ENCODE assay signal across 8 cellular contexts in the genomic region with DNA sequence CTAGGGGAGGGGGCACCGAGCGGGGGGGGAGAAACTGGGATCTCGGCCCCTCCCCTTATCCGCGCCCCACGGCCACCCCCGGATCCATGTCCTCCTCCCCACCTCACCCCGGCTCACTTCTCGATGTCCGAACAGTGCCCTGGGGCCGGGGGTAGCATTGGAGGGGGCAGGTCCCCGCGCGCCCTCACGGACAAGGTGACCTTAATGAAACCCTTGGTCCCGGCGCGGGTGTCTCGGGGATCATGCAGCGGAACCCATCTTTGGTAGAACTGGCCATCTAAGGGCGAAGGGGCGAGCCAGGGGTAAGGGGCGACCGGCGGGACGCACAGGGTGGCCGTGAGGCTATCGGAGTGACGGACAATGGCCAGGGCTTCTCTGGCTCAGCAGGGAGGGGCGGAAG. TPM values are rescaled to one million over a fixed set of nuclear protein-coding genes. Genes with fewer than 3 reads are reported as not detected.
A peak's percentile ranks its signal among the peaks of the same experiment; 100 is the strongest.
DNase-seq lines count a peak whose midpoint lies in the region; ATAC-seq and TF ChIP-seq lines count a peak whose summit lies in the region.

No MANE protein-coding gene starts in this region.

- TF ChIP-seq CTCF in A673 (conservative IDR thresholded peaks at IDR 0.05; ENCODE audit: low read depth, low read length) (no peak), endodermal cell (conservative IDR thresholded peaks at IDR 0.05) (no peak), neural crest cell (conservative IDR thresholded peaks at IDR 0.05) (no peak), nephron progenitor cell (IDR thresholded peaks at IDR 0.05) (no peak)

- H3K36me3 Mint-ChIP-seq in endodermal cell (ENCODE audit: low read depth) (no peaks in the 10 kb centered on the region), neural crest cell (ENCODE audit: low read depth) (no peaks in the 10 kb centered on the region), nephron progenitor cell (ENCODE audit: low read depth) (peaks cover 8% of the 10 kb centered on the region)

- H3K9me3 Mint-ChIP-seq in endodermal cell (no peaks in the 10 kb centered on the region), neural crest cell (no peaks in the 10 kb centered on the region), nephron progenitor cell (no peaks in the 10 kb centered on the region)

- H3K27me3 Mint-ChIP-seq in endodermal cell (ENCODE audit: insufficient read depth) (peaks cover 76% of the 10 kb centered on the region), neural crest cell (ENCODE audit: low read depth) (peaks cover 67% of the 10 kb centered on the region), nephron progenitor cell (ENCODE audit: low read depth, poor library complexity) (peaks cover 82% of the 10 kb centered on the region)

- peaks cover 11% of the 10 kb centered on the region for H3K4me1 Mint-ChIP-seq in endodermal cell
- H3K4me1 Mint-ChIP-seq in neural crest cell, result peaks cover 5% of the 10 kb centered on the region
- peaks cover 14% of the 10 kb centered on the region for H3K4me1 Mint-ChIP-seq in nephron progenitor cell

- H3K9ac ChIP-seq in HUES48 (ENCODE audit: low read depth, low read length), result no peak overlapping the region
- H3K9ac ChIP-seq in endodermal cell (ENCODE audit: extremely low read depth, low read length, poor library complexity, severe bottlenecking), result no peak overlapping the region

- WGBS in endodermal cell (ENCODE audit: insufficient coverage in 1 of 2, insufficient read length in 1 of 2), 2 experiments, result 64 to 90% methylated on average over 9 to 29 of the region's 30 CpGs

- peaks cover 11% of the 10 kb centered on the region for H3K4me1 ChIP-seq in A673 (ENCODE audit: insufficient read depth, low read length, poor library complexity, severe bottlenecking)
- no peaks in the 10 kb centered on the region for H3K4me1 ChIP-seq in HUES48 (ENCODE audit: control insufficient read depth, insufficient read depth, low read length)
- no peaks in the 10 kb centered on the region for H3K4me1 ChIP-seq in endodermal cell (ENCODE audit: control insufficient read depth, insufficient read depth, low read length)

- H3K4me3 ChIP-seq in A673 (ENCODE audit: low read depth, low read length, poor library complexity, severe bottlenecking), result peak overlapping the region; percentile 42
- peak overlapping the region; percentile 65; the same call in 1 of the 2 replicates for H3K4me3 ChIP-seq in HUES48 (ENCODE audit: low read depth, low read length)
- H3K4me3 ChIP-seq in endodermal cell (ENCODE audit: low read length), result peak overlapping the region; percentile 75

- H3K27ac Mint-ChIP-seq in endodermal cell, result no peak overlapping the region
- H3K27ac Mint-ChIP-seq in neural crest cell (ENCODE audit: unreplicated experiment), result no peak overlapping the region
- H3K27ac Mint-ChIP-seq in nephron progenitor cell, result no peak overlapping the region

- POLR2A ChIA-PET in A673 (lab: Charles Lee; ENCODE audit: low non-redundant PET), result interaction anchor here (0.7 kb wide), 1 partner anchor 285 kb away, joined by 3 read pairs; no protein-coding TSS in a partner anchor

- CTCF ChIA-PET in A673 (lab: Charles Lee), result interaction anchor here (0.6 to 1.0 kb wide), 3 partner anchors 97 to 352 kb away, joined by 3 to 4 read pairs (median 4); a partner anchor contains a TSS

- peaks cover 3% of the 10 kb centered on the region for H3K27me3 ChIP-seq in A673 (replicated peaks; ENCODE audit: insufficient read depth, low read depth, low read length, poor library complexity)
- peaks cover 43% of the 10 kb centered on the region for H3K27me3 ChIP-seq in HUES48 (ENCODE audit: control insufficient read depth, insufficient read depth, low read length)
- peaks cover 58% of the 10 kb centered on the region for H3K27me3 ChIP-seq in endodermal cell (ENCODE audit: control insufficient read depth, insufficient read depth, low read length, poor library complexity, severe bottlenecking)

- no peak for ATAC-seq in esophagus mucosa

- BruUV-seq in A673 (replicated peaks; lab: Mats Ljungman, UMichigan), result no TSS peak

- H3K36me3 ChIP-seq in A673 (ENCODE audit: insufficient read depth, low read length, poor library complexity, severe bottlenecking) (no peaks in the 10 kb centered on the region), HUES48 (ENCODE audit: control insufficient read depth, insufficient read depth, low read length) (no peaks in the 10 kb centered on the region), endodermal cell (ENCODE audit: control insufficient read depth, insufficient read depth, low read length) (no peaks in the 10 kb centered on the region)

- DNase-seq in A673 (ENCODE audit: low spot score) (no peak), endodermal cell (no peak), neural crest cell (ENCODE audit: low read depth, low spot score) (no peak), NCI-H2196 (lab: John Stamatoyannopoulos, UW; ENCODE audit: unreplicated experiment) (no peak), nephron progenitor cell (no peak)
- DNase-seq in stimulated activated CD4-positive, alpha-beta T cell treated with anti-CD3 and anti-CD28 coated beads, Interleukin-4, amount 100 ng/mL, for 4 hours, result no peak

- no peak overlapping the region for H3K27ac ChIP-seq in A673 (ENCODE audit: low read depth, low read length, poor library complexity, severe bottlenecking)
- H3K27ac ChIP-seq in HUES48 (ENCODE audit: low read depth, low read length), result no peak overlapping the region
- no peak overlapping the region for H3K27ac ChIP-seq in endodermal cell (ENCODE audit: low read depth, low read length)

- H3K9me3 ChIP-seq in A673 (ENCODE audit: low read depth, low read length, poor library complexity, severe bottlenecking) (no peaks in the 10 kb centered on the region), HUES48 (ENCODE audit: control insufficient read depth, insufficient read depth, low read length) (no peaks in the 10 kb centered on the region), endodermal cell (ENCODE audit: control insufficient read depth, low read length) (no peaks in the 10 kb centered on the region)

- intact Hi-C loops in A673 (cut with micrococcal nuclease; ENCODE audit: unreplicated experiment), result no loop called here

- peak overlapping the region; percentile 55 for H3K4me3 Mint-ChIP-seq in endodermal cell
- peak overlapping the region; percentile 56 for H3K4me3 Mint-ChIP-seq in neural crest cell
- no peak overlapping the region for H3K4me3 Mint-ChIP-seq in nephron progenitor cell

RNA-seq across cellular contexts. Expression of a gene that starts 13.6 kb away (rescaled TPM):
- total RNA-seq in A673 (2021), result 0.67 and 1.2 TPM in 2 replicates
- total RNA-seq in endodermal cell, result 1 to 10 TPM; 1.7 to 3.5 TPM
- 5.4 TPM for polyA plus RNA-seq in endodermal cell (2013, experiment 1 of 2)
- polyA plus RNA-seq in endodermal cell (2013, experiment 2 of 2), result 4.2 TPM
- total RNA-seq in neural crest cell, result 2.3 and 3.1 TPM in 2 replicates
- 3.3 TPM for total RNA-seq in esophagus mucosa
